In the genomic region with DNA sequence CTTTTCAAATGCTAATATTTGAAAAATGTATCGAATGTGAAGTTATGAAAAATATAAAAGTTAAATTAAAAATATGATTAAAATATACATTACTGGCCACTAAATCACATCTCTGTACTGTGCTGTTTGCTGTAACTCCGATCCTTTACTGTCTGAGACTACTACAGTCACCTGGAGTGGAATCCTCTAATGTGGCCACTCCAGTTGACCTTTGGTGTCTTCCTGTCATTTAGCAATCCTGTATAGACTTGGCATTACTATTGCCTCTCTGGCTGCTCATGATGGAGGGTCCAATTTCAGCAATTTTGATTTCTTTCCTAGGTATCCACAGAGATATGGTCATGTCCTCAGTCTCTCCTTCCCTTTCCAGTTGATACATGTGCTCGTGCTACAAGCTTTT, we compare ENCODE assay signal across 33 cellular contexts.
"Had no signal": no experiment of that assay in that cellular context is flagged by ENCODE, and none has a peak within 500 bp of the region (broad histone marks: within the 10 kb centered on the region; RNA-seq: fewer than 3 reads in every experiment).

No MANE protein-coding gene starts in this region.

- H3K36me3 Mint-ChIP-seq: activated naive CD4-positive, alpha-beta T cell treated with anti-CD3 and anti-CD28 coated beads, Interleukin-2, amount 50 U/mL, for 24 hours; activated naive CD8-positive, alpha-beta T cell treated with anti-CD3 and anti-CD28 coated beads for 36 hours; brain had no signal

- H3K27me3 ChIP-seq: adrenal gland, breast epithelium, cardiac muscle cell, colonic mucosa, esophagus squamous epithelium, gastroesophageal sphincter, heart right ventricle had no signal

- H3K9me3 Mint-ChIP-seq: activated B cell treated with CpG ODN at 0.5 μM for 24 hours; activated naive CD4-positive, alpha-beta T cell treated with anti-CD3 and anti-CD28 coated beads, Interleukin-2, amount 50 U/mL, for 24 hours; activated naive CD8-positive, alpha-beta T cell treated with anti-CD3 and anti-CD28 coated beads for 36 hours; activated naive CD8-positive, alpha-beta T cell treated with anti-CD3 and anti-CD28 coated beads, Interleukin-2, amount 50 U/mL, for 24 hours; brain had no signal

- H3K4me1 Mint-ChIP-seq: activated B cell treated with CpG ODN at 0.5 μM for 24 hours; activated naive CD4-positive, alpha-beta T cell treated with anti-CD3 and anti-CD28 coated beads, Interleukin-2, amount 50 U/mL, for 24 hours; activated naive CD8-positive, alpha-beta T cell treated with anti-CD3 and anti-CD28 coated beads for 36 hours; activated naive CD8-positive, alpha-beta T cell treated with anti-CD3 and anti-CD28 coated beads, Interleukin-2, amount 50 U/mL, for 24 hours; brain; T-helper 17 cell had no signal

- H3K4me3 Mint-ChIP-seq: activated B cell treated with CpG ODN at 0.5 μM for 24 hours; activated CD8-positive, alpha-beta T cell treated with anti-CD3 and anti-CD28 coated beads for 36 hours; activated naive CD4-positive, alpha-beta T cell treated with anti-CD3 and anti-CD28 coated beads for 36 hours; activated naive CD4-positive, alpha-beta T cell treated with anti-CD3 and anti-CD28 coated beads, Interleukin-2, amount 50 U/mL, for 24 hours; activated naive CD8-positive, alpha-beta T cell treated with anti-CD3 and anti-CD28 coated beads for 36 hours; activated naive CD8-positive, alpha-beta T cell treated with anti-CD3 and anti-CD28 coated beads, Interleukin-2, amount 50 U/mL, for 24 hours; activated T-cell treated with anti-CD3 and anti-CD28 coated beads, Interleukin-2, amount 50 U/mL, for 4 hours; brain; T-helper 17 cell; T-helper 2 cell treated with Interferon-gamma antibody and Interleukin-4, amounts not matched to agents 5 μg/mL and 100 μg/mL, for 36 hours had no signal

- H3K9me3 ChIP-seq: adrenal gland, breast epithelium, colonic mucosa, esophagus squamous epithelium, gastroesophageal sphincter, heart right ventricle had no signal

- ATAC-seq: activated CD4-positive, CD25-positive, alpha-beta regulatory T cell treated with anti-CD3 and anti-CD28 coated beads, Interleukin-2, amount 50 U/mL, for 24 hours; activated CD8-positive, alpha-beta T cell treated with anti-CD3 and anti-CD28 coated beads for 36 hours; activated naive CD8-positive, alpha-beta T cell treated with anti-CD3 and anti-CD28 coated beads, Interleukin-2, amount 50 U/mL, for 24 hours; activated T-cell treated with anti-CD3 and anti-CD28 coated beads, Interleukin-2, amount 50 U/mL, for 4 hours; gastroesophageal sphincter; heart right ventricle; T-helper 17 cell had no signal

- H3K4me1 ChIP-seq: adrenal gland, breast epithelium, colonic mucosa, esophagus squamous epithelium, gastroesophageal sphincter, heart right ventricle had no signal

- H3K4me3 ChIP-seq: adrenal gland, breast epithelium, cardiac muscle cell, colonic mucosa, esophagus squamous epithelium, gastroesophageal sphincter, heart right ventricle had no signal

- H3K36me3 ChIP-seq: adrenal gland, breast epithelium, cardiac muscle cell, colonic mucosa, esophagus squamous epithelium, gastroesophageal sphincter, heart right ventricle, WERI-Rb-1 had no signal

- H3K27ac Mint-ChIP-seq: activated B cell treated with CpG ODN at 0.5 μM for 24 hours; activated CD8-positive, alpha-beta T cell treated with anti-CD3 and anti-CD28 coated beads for 36 hours; activated naive CD4-positive, alpha-beta T cell treated with anti-CD3 and anti-CD28 coated beads for 36 hours; activated naive CD4-positive, alpha-beta T cell treated with anti-CD3 and anti-CD28 coated beads, Interleukin-2, amount 50 U/mL, for 24 hours; activated naive CD8-positive, alpha-beta T cell treated with anti-CD3 and anti-CD28 coated beads for 36 hours; activated naive CD8-positive, alpha-beta T cell treated with anti-CD3 and anti-CD28 coated beads, Interleukin-2, amount 50 U/mL, for 24 hours; activated T-helper 2 cell treated with anti-CD3 and anti-CD28 coated beads, Interferon-gamma antibody, Interleukin-2, Interleukin-4, amounts not matched to agents 10 μg/mL and 5 μg/mL and 100 μg/mL, durations not matched to agents 14 hours and 24 hours and 36 hours; brain; T-helper 17 cell; T-helper 2 cell treated with Interferon-gamma antibody and Interleukin-4, amounts not matched to agents 5 μg/mL and 100 μg/mL, for 36 hours had no signal

- H3K27me3 Mint-ChIP-seq: activated B cell treated with CpG ODN at 0.5 μM for 24 hours; activated CD8-positive, alpha-beta T cell treated with anti-CD3 and anti-CD28 coated beads for 36 hours; activated naive CD4-positive, alpha-beta T cell treated with anti-CD3 and anti-CD28 coated beads, Interleukin-2, amount 50 U/mL, for 24 hours; activated naive CD8-positive, alpha-beta T cell treated with anti-CD3 and anti-CD28 coated beads for 36 hours; activated naive CD8-positive, alpha-beta T cell treated with anti-CD3 and anti-CD28 coated beads, Interleukin-2, amount 50 U/mL, for 24 hours; T-helper 17 cell had no signal

- H3K27ac ChIP-seq: adrenal gland, breast epithelium, cardiac muscle cell, colonic mucosa, esophagus squamous epithelium, gastroesophageal sphincter, heart right ventricle, WERI-Rb-1 had no signal

- DNase-seq: activated B cell treated with CpG ODN at 0.5 μM for 24 hours; activated CD4-positive, alpha-beta T cell treated with anti-CD3 and anti-CD28 coated beads for 48 hours; activated CD4-positive, alpha-beta T cell treated with anti-CD3 and anti-CD28 coated beads, Interleukin-2, amount 50 U/mL, for 1 hour; activated CD4-positive, alpha-beta T cell treated with anti-CD3 and anti-CD28 coated beads, Interleukin-2, amount 50 U/mL, for 48 hours; activated CD8-positive, alpha-beta memory T cell treated with anti-CD3 and anti-CD28 coated beads for 24 hours; activated CD8-positive, alpha-beta T cell treated with anti-CD3 and anti-CD28 coated beads for 36 hours; activated effector memory CD4-positive, alpha-beta T cell treated with anti-CD3 and anti-CD28 coated beads, Interleukin-2, amount 50 U/mL, for 16 hours; activated naive CD4-positive, alpha-beta T cell treated with anti-CD3 and anti-CD28 coated beads for 36 hours; activated naive CD8-positive, alpha-beta T cell treated with anti-CD3 and anti-CD28 coated beads for 36 hours; activated naive CD8-positive, alpha-beta T cell treated with anti-CD3 and anti-CD28 coated beads, Interleukin-2, amount 50 U/mL, for 24 hours; activated T-cell treated with anti-CD3 and anti-CD28 coated beads, Interleukin-2, amount 50 U/mL, for 4 hours; adrenal gland; amygdala; aorta; central memory CD4-positive, alpha-beta T cell; cerebellar nuclear complex; colonic mucosa; effector memory CD4-positive, alpha-beta T cell; esophagus squamous epithelium; foreskin melanocyte; heart right ventricle; T-helper 1 cell; T-helper 17 cell; T1000; WERI-Rb-1 had no signal
